8 cellular contexts compared by ENCODE assay signal in the genomic region with DNA sequence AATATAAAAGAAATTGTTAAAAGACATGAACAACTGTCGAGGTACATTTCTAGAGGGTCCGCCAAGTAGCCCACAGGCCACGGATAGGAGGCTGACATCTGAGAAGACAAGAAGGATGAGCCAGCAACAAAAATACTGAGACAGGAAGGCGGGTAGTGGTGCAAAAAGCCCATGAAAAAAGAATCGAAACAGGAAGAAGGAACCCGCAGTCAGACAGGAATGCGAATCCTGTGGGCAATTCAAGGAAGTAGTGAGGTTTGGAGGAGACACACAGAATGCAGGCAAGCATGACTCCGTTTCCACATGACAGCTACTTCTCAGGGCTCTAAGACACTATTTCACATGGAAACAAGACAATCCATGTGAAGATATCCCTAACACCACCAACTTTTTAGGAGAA.
A peak's percentile ranks its signal among the peaks of the same experiment; 100 is the strongest.
DNase-seq lines count a peak whose midpoint lies in the region; ATAC-seq and TF ChIP-seq lines count a peak whose summit lies in the region.

No MANE protein-coding gene starts in this region.

- no peaks in the 10 kb centered on the region for H3K9me3 ChIP-seq in left lung

- intact Hi-C loops in left lung (cut with DNase I): no loop called here

- H3K4me1 ChIP-seq in left lung: peaks cover 7 to 70% of the 10 kb centered on the region in 2 donors

- no peak overlapping the region for H3K4me3 ChIP-seq in left lung

- H3K27ac ChIP-seq in left lung: peak overlapping the region; percentile 76 to 92

- H3K27me3 ChIP-seq in left lung: no peaks in the 10 kb centered on the region

- TF ChIP-seq CTCF in left lung (IDR thresholded peaks at IDR 0.05): no peak

- no peaks in the 10 kb centered on the region for H3K36me3 ChIP-seq in left lung

- DNase-seq in GF-D8 (lab: John Stamatoyannopoulos, UW) (peak; percentile 74), SKM-1 treated with dmso at 0.1 percent for 144 hours (lab: John Stamatoyannopoulos, UW; ENCODE audit: unreplicated experiment) (peak; percentile 92), left lung (peak in 1 of 2 donors; percentile 62), retina (no peak), NCI-H524 (lab: John Stamatoyannopoulos, UW) (no peak)

- ATAC-seq in HG02840 (IDR thresholded peaks at IDR 0.05; ENCODE audit: low FRiP score, unreplicated experiment) (peak; percentile 29), left lung (peak; percentile 68), GM19023 (IDR thresholded peaks at IDR 0.05; ENCODE audit: unreplicated experiment) (no peak)
- ATAC-seq in activated CD4-positive, CD25-positive, alpha-beta regulatory T cell treated with anti-CD3 and anti-CD28 coated beads, Interleukin-2, amount 50 U/mL, for 24 hours: no peak

Comparison
In these comparisons a context has a peak if more than half of its experiments do, and no peak if none do; other contexts are left out.
1. DNase-seq: peak in GF-D8 (single experiment) and SKM-1 treated with dmso at 0.1 percent for 144 hours (single experiment); none in retina (single experiment) and NCI-H524 (0 of 2).
2. ATAC-seq: peak in HG02840 (single experiment) and left lung (single experiment); none in GM19023 (single experiment) and activated CD4-positive, CD25-positive, alpha-beta regulatory T cell treated with anti-CD3 and anti-CD28 coated beads, Interleukin-2, amount 50 U/mL, for 24 hours (0 of 2).